Comparison of ENCODE assay signal across 8 cellular contexts in genomic region chr19:2061093-2061935, GRCh38. TPM values are rescaled to one million over a fixed set of nuclear protein-coding genes. Genes with fewer than 3 reads are reported as not detected.
DNase-seq lines count a peak whose midpoint lies in the region; ATAC-seq, FAIRE-seq and TF ChIP-seq lines count a peak whose summit lies in the region.

No MANE protein-coding gene starts in this region.

- H3K4me1 ChIP-seq in smooth muscle cell (ENCODE audit: low read depth), result peaks cover 23% of the 10 kb centered on the region

- H3K4me1 Mint-ChIP-seq in immature natural killer cell, result peaks cover 29 to 42% of the 10 kb centered on the region in 2 donors

- H3K4me3 ChIP-seq in AG04450 (ENCODE audit: low read depth, low read length), result peak overlapping the region; percentile 68
- H3K4me3 ChIP-seq in WI38 (ENCODE audit: low read depth, low read length), result peak overlapping the region; percentile 63
- H3K4me3 ChIP-seq in bronchial epithelial cell (ENCODE audit: low read depth, low read length), result peak overlapping the region; percentile 45
- peak overlapping the region; percentile 72 for H3K4me3 ChIP-seq in smooth muscle cell

- no peaks in the 10 kb centered on the region for H4K20me1 ChIP-seq in smooth muscle cell (ENCODE audit: low read depth)

- H3K9me3 ChIP-seq in AG04450 (ENCODE audit: control insufficient read depth, insufficient read depth, low read length) (peaks cover 4% of the 10 kb centered on the region; the same call in 1 of the 2 replicates), smooth muscle cell (replicated peaks; ENCODE audit: low read depth) (no peaks in the 10 kb centered on the region)

- no peaks in the 10 kb centered on the region for H3K79me2 ChIP-seq in smooth muscle cell (ENCODE audit: low read depth)

- peak overlapping the region; percentile 89 to 92 (median 91) for H3K4me3 Mint-ChIP-seq in immature natural killer cell

- H3K27me3 Mint-ChIP-seq in immature natural killer cell (ENCODE audit: low read depth in 3 of 3), result peaks cover 6 to 18% (median 10%) of the 10 kb centered on the region in 3 donors

- peak overlapping the region; percentile 89 for H3K4me2 ChIP-seq in smooth muscle cell

- H3K27ac ChIP-seq in AG04450 (ENCODE audit: low read depth, low read length), result peak overlapping the region; percentile 96
- peak overlapping the region; percentile 98 for H3K27ac ChIP-seq in smooth muscle cell (ENCODE audit: low read depth)

- TF ChIP-seq CTCF in AG04450 (IDR thresholded peaks at IDR 0.05; ENCODE audit: low read depth, low read length) (no peak), WI38 (IDR thresholded peaks at IDR 0.05; ENCODE audit: low read depth, low read length) (no peak), bronchial epithelial cell (IDR thresholded peaks at IDR 0.05; ENCODE audit: insufficient read depth, low read length, severe bottlenecking) (no peak), smooth muscle cell (IDR thresholded peaks at IDR 0.05; ENCODE audit: borderline replicate concordance, insufficient read depth, poor library complexity, severe bottlenecking) (no peak)

- peak overlapping the region; percentile 96 to 97 (median 97) for H3K27ac Mint-ChIP-seq in immature natural killer cell

- CTCF ChIA-PET in AG04450 (lab: Charles Lee), result no interaction called here

- H3K9me3 Mint-ChIP-seq in immature natural killer cell, result no peaks in the 10 kb centered on the region

- H2AFZ ChIP-seq in smooth muscle cell (ENCODE audit: low read depth), result peak overlapping the region; percentile 9

- WGBS in smooth muscle cell (ENCODE audit: low lambda C conversion rate), result 2% methylated on average over 33 of the region's 83 CpGs

- H3K27me3 ChIP-seq in AG04450 (ENCODE audit: control insufficient read depth, insufficient read depth, low read length), result no peaks in the 10 kb centered on the region
- no peaks in the 10 kb centered on the region for H3K27me3 ChIP-seq in bronchial epithelial cell (ENCODE audit: control insufficient read depth, insufficient read depth, low read length)
- no peaks in the 10 kb centered on the region for H3K27me3 ChIP-seq in smooth muscle cell (ENCODE audit: low read depth)

- H3F3A ChIP-seq in smooth muscle cell (ENCODE audit: low read depth), result peaks cover 8% of the 10 kb centered on the region

- DNase-seq in AG04450 (ENCODE audit: low read depth, low spot score) (peak; percentile 92), NCI-H2227 (lab: John Stamatoyannopoulos, UW; ENCODE audit: unreplicated experiment) (peak; percentile 98), bronchial epithelial cell (ENCODE audit: low read depth) (peak; percentile 86), immature natural killer cell (peak; percentile 100), smooth muscle cell (lab: John Stamatoyannopoulos, UW; ENCODE audit: unreplicated experiment) (peak; percentile 96)

- H3K36me3 Mint-ChIP-seq in immature natural killer cell, result no peaks in the 10 kb centered on the region

- no peak for FAIRE-seq in bronchial epithelial cell (lab: Jason Lieb, UNC)

- POLR2A ChIA-PET in AG04450 (lab: Yijun Ruan, JAX), result interaction anchor here (0.6 to 0.8 kb wide), 3 partner anchors 10 to 132 kb away, joined by 3 to 8 read pairs (median 3); no protein-coding TSS in a partner anchor

- no peaks in the 10 kb centered on the region for H3K36me3 ChIP-seq in bronchial epithelial cell (ENCODE audit: control insufficient read depth, insufficient read depth, low read length)
- H3K36me3 ChIP-seq in smooth muscle cell (ENCODE audit: low read depth), result no peaks in the 10 kb centered on the region

- peak; percentile 71 for ATAC-seq in GM18907 (IDR thresholded peaks at IDR 0.05; ENCODE audit: unreplicated experiment)
- ATAC-seq in HG03139 (IDR thresholded peaks at IDR 0.05; ENCODE audit: unreplicated experiment), result peak; percentile 80

- peak overlapping the region; percentile 98 for H3K9ac ChIP-seq in smooth muscle cell (ENCODE audit: low read depth)

RNA-seq across cellular contexts. Expression of gene MKNK2, which starts 10.3 kb away (rescaled TPM):
- polyA plus RNA-seq in AG04450 (2011; rRNA removed) (31.1 and 35.4 TPM in 2 replicates), immature natural killer cell (10 to 100 TPM; 22.7 to 39.2 (median 23.9) TPM), smooth muscle cell (44.7 and 80.1 TPM in 2 replicates)
- polyA minus RNA-seq in AG04450 (2011; rRNA and poly(A)+ RNA removed), result 41.6 and 56.5 TPM in 2 replicates
- total RNA-seq in bronchial epithelial cell (251 and 1,002 TPM in 2 replicates), smooth muscle cell (30.1 and 43.6 TPM in 2 replicates)

RNA-seq across cellular contexts. Expression of gene MOB3A, which starts 34.8 kb away (rescaled TPM):
- polyA plus RNA-seq in AG04450 (2011; rRNA removed), result 20.5 and 25.3 TPM in 2 replicates
- 37.7 and 52.0 TPM in 2 replicates for polyA minus RNA-seq in AG04450 (2011; rRNA and poly(A)+ RNA removed)
- 15.8 and 19.5 TPM in 2 replicates for total RNA-seq in bronchial epithelial cell
- polyA plus RNA-seq in immature natural killer cell, result 100 to 1,000 TPM in 1 of 3 donors, 10 to 100 TPM in 2; 39.4 to 160 (median 42.2) TPM
- total RNA-seq in smooth muscle cell, result 11.2 and 13.5 TPM in 2 replicates
- 23.8 and 32.9 TPM in 2 replicates for polyA plus RNA-seq in smooth muscle cell

RNA-seq across cellular contexts. Expression of gene IZUMO4, which starts 35.4 kb away (rescaled TPM):
- 0.56 and 0.84 TPM in 2 replicates for polyA plus RNA-seq in AG04450 (2011; rRNA removed)
- 0.39 TPM in 1 of 2 replicates, not detected in the other for polyA minus RNA-seq in AG04450 (2011; rRNA and poly(A)+ RNA removed)
- total RNA-seq in bronchial epithelial cell, result 3.7 and 5.9 TPM in 2 replicates
- under 1 TPM in 1 of 3 donors, not detected in 2; 0.42 TPM for polyA plus RNA-seq in immature natural killer cell
- 1.6 and 1.8 TPM in 2 replicates for total RNA-seq in smooth muscle cell
- polyA plus RNA-seq in smooth muscle cell, result 0.48 and 0.58 TPM in 2 replicates

RNA-seq across cellular contexts. Expression of gene BTBD2, which starts 45.8 kb away (rescaled TPM):
- polyA plus RNA-seq in AG04450 (2011; rRNA removed) (25.5 and 46.5 TPM in 2 replicates), immature natural killer cell (1 to 10 TPM; 2.6 to 4.4 (median 3.6) TPM), smooth muscle cell (63.2 and 69.8 TPM in 2 replicates)
- polyA minus RNA-seq in AG04450 (2011; rRNA and poly(A)+ RNA removed), result 40.2 and 52.4 TPM in 2 replicates
- total RNA-seq in bronchial epithelial cell (23.2 and 30.6 TPM in 2 replicates), smooth muscle cell (37.8 and 45.2 TPM in 2 replicates)

Comparison
In these comparisons a context has a peak if more than half of its experiments do, and no peak if none do; other contexts are left out.
1. Peak in every context shown above with its lines: DNase-seq, ATAC-seq, H3K4me3 ChIP-seq and H3K27ac ChIP-seq.